In the genomic region with DNA sequence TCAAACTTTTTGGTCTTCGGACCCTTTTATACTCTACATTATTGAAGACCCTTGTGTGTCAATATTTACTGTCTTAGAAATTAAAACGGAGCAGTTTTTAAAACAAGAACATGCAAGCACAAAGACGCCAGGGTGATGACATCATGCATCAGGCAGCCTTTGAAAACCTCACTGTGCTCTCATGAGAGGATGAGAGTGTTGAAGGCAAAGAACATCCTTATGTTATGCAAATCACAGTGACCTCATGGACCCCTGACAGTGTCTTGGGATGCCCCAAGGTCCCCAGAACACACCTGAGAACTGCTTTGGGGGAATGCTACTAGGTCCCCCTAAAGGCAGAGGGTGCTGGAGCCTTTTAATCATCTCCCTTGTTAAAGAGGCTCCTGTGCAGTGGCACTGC, we compare ENCODE assay signal across 26 cellular contexts. TPM values are rescaled to one million over a fixed set of nuclear protein-coding genes. Genes with fewer than 3 reads are reported as not detected.
DNase-seq lines count a peak whose midpoint lies in the region; ATAC-seq, FAIRE-seq and TF ChIP-seq lines count a peak whose summit lies in the region.
"Had no signal": no experiment of that assay in that cellular context is flagged by ENCODE, and none has a peak within 500 bp of the region (broad histone marks: within the 10 kb centered on the region; RNA-seq: fewer than 3 reads in every experiment).

No MANE protein-coding gene starts in this region.

- intact Hi-C loops in natural killer cell (cut with micrococcal nuclease) (no loop called here), heart right ventricle (cut with DNase I) (loop anchor here in 1 of 10 donors (2.0 kb wide), 1 partner anchor 28 kb away; no protein-coding TSS in a partner anchor)

- TF ChIP-seq CTCF in natural killer cell (IDR thresholded peaks at IDR 0.05) (no peak), astrocyte (IDR thresholded peaks at IDR 0.05; ENCODE audit: insufficient read depth, low read depth, low read length) (no peak), heart right ventricle (IDR thresholded peaks at IDR 0.05) (no peak)

- H3K4me3 ChIP-seq in astrocyte (ENCODE audit: insufficient read depth, low read depth, low read length) (no peak overlapping the region), heart right ventricle (no peak overlapping the region)
- H3K4me3 ChIP-seq: gastrocnemius medialis had no signal

- no peaks in the 10 kb centered on the region for H4K20me1 ChIP-seq in astrocyte (ENCODE audit: insufficient read depth, low read length)

- no peak overlapping the region for H3K27ac Mint-ChIP-seq in natural killer cell treated with Interleukin-12 subunit alpha and Interleukin-12 subunit beta and Interleukin-15 and Interleukin-18, amount 100 ng/mL, for 72 hours
- no peak overlapping the region for H3K27ac Mint-ChIP-seq in natural killer cell
- H3K27ac Mint-ChIP-seq in astrocyte (ENCODE audit: unreplicated experiment): no peak overlapping the region
- H3K27ac Mint-ChIP-seq: activated CD4-positive, alpha-beta T cell treated with anti-CD3 and anti-CD28 coated beads, Interleukin-2, amount 10 ng/mL, durations not matched to agents 7 days and 5 days; activated naive CD8-positive, alpha-beta T cell treated with anti-CD3 and anti-CD28 coated beads, Interleukin-2, amount 10 ng/mL, durations not matched to agents 7 days and 5 days; stimulated activated naive CD8-positive, alpha-beta T cell treated with anti-CD3 and anti-CD28 coated beads, Interleukin-15, Interleukin-2, amounts not matched to agents 100 ng/mL and 50 ng/mL, for 24 hours; type B pancreatic cell had no signal

- no peaks in the 10 kb centered on the region for H3K4me1 Mint-ChIP-seq in natural killer cell treated with Interleukin-12 subunit alpha and Interleukin-12 subunit beta and Interleukin-15 and Interleukin-18, amount 100 ng/mL, for 72 hours (ENCODE audit: low read depth in 2 of 2)
- H3K4me1 Mint-ChIP-seq in natural killer cell (no peaks in the 10 kb centered on the region), astrocyte (ENCODE audit: low read depth, unreplicated experiment) (peaks cover 17% of the 10 kb centered on the region)
- H3K4me1 Mint-ChIP-seq: activated CD4-positive, alpha-beta T cell treated with anti-CD3 and anti-CD28 coated beads, Interleukin-2, amount 10 ng/mL, durations not matched to agents 7 days and 5 days; activated naive CD8-positive, alpha-beta T cell treated with anti-CD3 and anti-CD28 coated beads, Interleukin-2, amount 10 ng/mL, durations not matched to agents 7 days and 5 days; IgD-negative memory B cell had no signal

- no peak overlapping the region for H3K4me2 ChIP-seq in astrocyte (ENCODE audit: low read length)

- H3K36me3 Mint-ChIP-seq in natural killer cell treated with Interleukin-12 subunit alpha and Interleukin-12 subunit beta and Interleukin-15 and Interleukin-18, amount 100 ng/mL, for 72 hours: no peaks in the 10 kb centered on the region
- H3K36me3 Mint-ChIP-seq in natural killer cell: no peaks in the 10 kb centered on the region
- H3K36me3 Mint-ChIP-seq in astrocyte (ENCODE audit: low read depth, unreplicated experiment): no peaks in the 10 kb centered on the region
- H3K36me3 Mint-ChIP-seq: activated naive CD8-positive, alpha-beta T cell treated with anti-CD3 and anti-CD28 coated beads, Interleukin-2, amount 10 ng/mL, durations not matched to agents 7 days and 5 days; IgD-negative memory B cell; type B pancreatic cell had no signal

- FAIRE-seq in astrocyte (lab: Jason Lieb, UNC): no peak
- FAIRE-seq: A204.1, GM18507 had no signal

- H3K27ac ChIP-seq in astrocyte (ENCODE audit: low read depth, low read length) (no peak overlapping the region), heart right ventricle (no peak overlapping the region)
- H3K27ac ChIP-seq: gastrocnemius medialis, HL-60 had no signal

- ATAC-seq in natural killer cell treated with Interleukin-12 subunit alpha and Interleukin-12 subunit beta and Interleukin-15 and Interleukin-18, amount 100 ng/mL, for 72 hours: no peak
- ATAC-seq in natural killer cell (no peak), heart right ventricle (no peak)
- ATAC-seq: gastrocnemius medialis had no signal

- H3K27me3 ChIP-seq in astrocyte (ENCODE audit: insufficient read depth, low read length): peaks cover 2% of the 10 kb centered on the region
- peaks cover 0 to 9% (median 0%) of the 10 kb centered on the region in 7 donors for H3K27me3 ChIP-seq in heart right ventricle

- no peak overlapping the region for H2AFZ ChIP-seq in astrocyte (ENCODE audit: low read depth, low read length)

- no peaks in the 10 kb centered on the region for H3K9me3 Mint-ChIP-seq in natural killer cell treated with Interleukin-12 subunit alpha and Interleukin-12 subunit beta and Interleukin-15 and Interleukin-18, amount 100 ng/mL, for 72 hours
- H3K9me3 Mint-ChIP-seq in natural killer cell: no peaks in the 10 kb centered on the region
- no peaks in the 10 kb centered on the region for H3K9me3 Mint-ChIP-seq in astrocyte (ENCODE audit: unreplicated experiment)
- H3K9me3 Mint-ChIP-seq: activated CD4-positive, alpha-beta T cell treated with anti-CD3 and anti-CD28 coated beads, Interleukin-2, amount 10 ng/mL, durations not matched to agents 7 days and 5 days; activated naive CD8-positive, alpha-beta T cell treated with anti-CD3 and anti-CD28 coated beads, Interleukin-2, amount 10 ng/mL, durations not matched to agents 7 days and 5 days; IgD-negative memory B cell; stimulated activated naive CD8-positive, alpha-beta T cell treated with anti-CD3 and anti-CD28 coated beads, Interleukin-15, Interleukin-2, amounts not matched to agents 100 ng/mL and 50 ng/mL, for 24 hours; type B pancreatic cell had no signal

- DNase-seq in natural killer cell treated with Interleukin-12 subunit alpha and Interleukin-12 subunit beta and Interleukin-15 and Interleukin-18, amount 100 ng/mL, for 72 hours (ENCODE audit: low spot score): peak; percentile 18
- no peak for DNase-seq in natural killer cell
- peak; percentile 32 for DNase-seq in astrocyte (ENCODE audit: low read depth)
- DNase-seq in glomerular visceral epithelial cell (ENCODE audit: extremely low spot score): peak; percentile 18
- no peak for DNase-seq in heart right ventricle
- DNase-seq in retina: no peak
- DNase-seq in ecto neural progenitor cell (ENCODE audit: low spot score): no peak
- DNase-seq in stimulated activated naive CD4-positive, alpha-beta T cell (lab: John Stamatoyannopoulos, UW): no peak
- DNase-seq: activated CD4-positive, alpha-beta T cell treated with anti-CD3 and anti-CD28 coated beads, Interleukin-2, amount 10 ng/mL, durations not matched to agents 7 days and 5 days; activated CD8-positive, alpha-beta memory T cell treated with anti-CD3 and anti-CD28 coated beads, Interleukin-2, amount 50 U/mL, for 4 hours; activated naive CD8-positive, alpha-beta T cell treated with anti-CD3 and anti-CD28 coated beads, Interleukin-2, amount 10 ng/mL, durations not matched to agents 7 days and 5 days; C1 segment of cervical spinal cord; Calu3; gastrocnemius medialis; midbrain; NCI-H1694 treated with DMSO at 0.1 percent for 48 hours; NCI-H226; SIG-M5; stimulated activated CD4-positive, alpha-beta T cell treated with anti-CD3 and anti-CD28 coated beads, Interleukin-2, amount 100 ng/mL, for 48 hours; T-helper 1 cell had no signal

- H3K79me2 ChIP-seq in astrocyte (ENCODE audit: insufficient read depth, low read length): no peaks in the 10 kb centered on the region

- H3K9ac ChIP-seq in astrocyte (ENCODE audit: low read length): no peak overlapping the region

- 64 to 78% methylated on average over 3 of the region's 3 CpGs for WGBS in heart right ventricle, 2 donors

- peaks cover 5% of the 10 kb centered on the region for H3K4me1 ChIP-seq in astrocyte (ENCODE audit: insufficient read depth, low read length)
- peaks cover 0 to 9% (median 0%) of the 10 kb centered on the region in 9 donors for H3K4me1 ChIP-seq in heart right ventricle
- H3K4me1 ChIP-seq: gastrocnemius medialis had no signal

- H3K36me3 ChIP-seq in astrocyte (ENCODE audit: insufficient read depth, low read length) (no peaks in the 10 kb centered on the region), heart right ventricle (no peaks in the 10 kb centered on the region)
- H3K36me3 ChIP-seq: gastrocnemius medialis had no signal

- no peak overlapping the region for H3K4me3 Mint-ChIP-seq in natural killer cell treated with Interleukin-12 subunit alpha and Interleukin-12 subunit beta and Interleukin-15 and Interleukin-18, amount 100 ng/mL, for 72 hours
- H3K4me3 Mint-ChIP-seq in natural killer cell (no peak overlapping the region), astrocyte (ENCODE audit: unreplicated experiment) (no peak overlapping the region)
- H3K4me3 Mint-ChIP-seq: activated CD4-positive, alpha-beta T cell treated with anti-CD3 and anti-CD28 coated beads, Interleukin-2, amount 10 ng/mL, durations not matched to agents 7 days and 5 days; activated naive CD8-positive, alpha-beta T cell treated with anti-CD3 and anti-CD28 coated beads, Interleukin-2, amount 10 ng/mL, durations not matched to agents 7 days and 5 days; IgD-negative memory B cell; stimulated activated naive CD8-positive, alpha-beta T cell treated with anti-CD3 and anti-CD28 coated beads, Interleukin-15, Interleukin-2, amounts not matched to agents 100 ng/mL and 50 ng/mL, for 24 hours; type B pancreatic cell had no signal

- H3K9me3 ChIP-seq in astrocyte (ENCODE audit: insufficient read depth, low read depth, low read length) (no peaks in the 10 kb centered on the region), heart right ventricle (no peaks in the 10 kb centered on the region)
- H3K9me3 ChIP-seq: gastrocnemius medialis had no signal

- peaks cover 5 to 31% of the 10 kb centered on the region in 2 donors for H3K27me3 Mint-ChIP-seq in natural killer cell treated with Interleukin-12 subunit alpha and Interleukin-12 subunit beta and Interleukin-15 and Interleukin-18, amount 100 ng/mL, for 72 hours
- H3K27me3 Mint-ChIP-seq in natural killer cell (ENCODE audit: low read depth in 2 of 2): peaks cover 12 to 23% of the 10 kb centered on the region in 2 donors
- peaks cover 10% of the 10 kb centered on the region for H3K27me3 Mint-ChIP-seq in astrocyte (ENCODE audit: low read depth, unreplicated experiment)

RNA-seq across cellular contexts. Expression of gene CHDH, which starts 51.6 kb away (rescaled TPM):
- total RNA-seq in natural killer cell treated with Interleukin-12 subunit alpha and Interleukin-12 subunit beta and Interleukin-15 and Interleukin-18, amount 100 ng/mL, for 72 hours: under 1 TPM; 0.29 to 0.39 TPM
- total RNA-seq in natural killer cell: 1 to 10 TPM in 1 of 3 donors, under 1 TPM in 2; 0.02 to 1.6 (median 0.09) TPM
- 0.22 and 0.48 TPM in 2 replicates for total RNA-seq in astrocyte
- total RNA-seq in heart right ventricle: 10 to 100 TPM in 2 of 10 donors, 1 to 10 TPM in 8; 1.1 to 17.5 (median 2.8) TPM
- polyA plus RNA-seq in heart right ventricle: 1 to 10 TPM in 1 of 2 donors, under 1 TPM in 1; 0.29 to 1.7 TPM

RNA-seq across cellular contexts. Expression of gene IL17RB, which starts 51.8 kb away (rescaled TPM):
- 1 to 10 TPM; 1.2 to 2.7 TPM for total RNA-seq in natural killer cell treated with Interleukin-12 subunit alpha and Interleukin-12 subunit beta and Interleukin-15 and Interleukin-18, amount 100 ng/mL, for 72 hours
- total RNA-seq in natural killer cell (under 1 TPM in 1 of 3 donors, not detected in 2; 0.25 TPM), astrocyte (0.16 TPM in 1 of 2 replicates, not detected in the other), heart right ventricle (1 to 10 TPM in 3 of 10 donors, under 1 TPM in 5, not detected in 2; 0.16 to 7.7 (median 0.67) TPM)
- 1 to 10 TPM in 1 of 2 donors, under 1 TPM in 1; 0.20 to 2.1 TPM for polyA plus RNA-seq in heart right ventricle

Comparison
In these comparisons a context has a peak if more than half of its experiments do, and no peak if none do; other contexts are left out.
1. DNase-seq: peak in natural killer cell treated with Interleukin-12 subunit alpha and Interleukin-12 subunit beta and Interleukin-15 and Interleukin-18, amount 100 ng/mL, for 72 hours (single experiment), astrocyte (single experiment) and glomerular visceral epithelial cell (single experiment); none in natural killer cell (single experiment), heart right ventricle (0 of 2), retina (single experiment), ecto neural progenitor cell (single experiment) and stimulated activated naive CD4-positive, alpha-beta T cell (0 of 6).